In the genomic region with DNA sequence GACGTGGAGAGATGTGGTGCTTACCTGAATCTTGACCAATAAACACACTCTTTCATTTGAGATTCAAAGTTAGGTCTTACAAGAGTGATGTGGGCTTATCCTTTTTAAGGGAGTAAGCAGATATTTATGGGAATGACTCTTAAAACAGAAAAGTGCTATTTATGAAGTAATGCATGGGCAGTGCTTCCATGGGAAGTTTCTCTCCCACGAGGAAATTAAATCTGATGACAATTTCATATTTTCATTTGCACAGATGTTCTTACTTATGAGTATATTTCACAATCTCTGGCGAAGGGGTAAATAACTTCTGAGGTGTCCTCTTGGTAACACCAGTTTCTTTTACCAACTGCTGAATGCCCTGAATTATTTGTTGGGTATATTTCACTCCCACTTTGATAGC, we compare ENCODE assay signal across 10 cellular contexts.
"Had no signal": no experiment of that assay in that cellular context is flagged by ENCODE, and none has a peak within 500 bp of the region (broad histone marks: within the 10 kb centered on the region; RNA-seq: fewer than 3 reads in every experiment).

No MANE protein-coding gene starts in this region.

- H3K4me1 ChIP-seq: esophagus squamous epithelium, tibial nerve had no signal

- DNase-seq: activated CD4-positive, alpha-beta T cell treated with anti-CD3 and anti-CD28 coated beads, Interleukin-2, amount 50 U/mL, for 1 hour; activated effector memory CD4-positive, alpha-beta T cell treated with Interleukin-2 at 50 U/mL for 16 hours; esophagus squamous epithelium; nucleus accumbens; right cardiac atrium had no signal

- H3K27me3 ChIP-seq: esophagus squamous epithelium, tibial nerve had no signal

- H3K9me3 ChIP-seq: esophagus squamous epithelium, tibial nerve had no signal

- H3K27ac ChIP-seq: esophagus squamous epithelium, tibial nerve had no signal

- ATAC-seq: activated naive CD4-positive, alpha-beta T cell treated with anti-CD3 and anti-CD28 coated beads, Interleukin-2, amount 50 U/mL, for 72 hours; left lobe of liver; natural killer cell treated with Interleukin-12 subunit alpha and Interleukin-12 subunit beta and Interleukin-15 and Interleukin-18, amount 100 ng/mL, for 72 hours; right cardiac atrium; stimulated activated memory B cell treated with anti-CD40 and anti-IgM and Interleukin-4, amounts not matched to agents 10 μg/mL and 1 μg/mL and 100 μg/mL, for 72 hours had no signal

- H3K4me3 ChIP-seq: esophagus squamous epithelium, tibial nerve had no signal
